In the genomic region with DNA sequence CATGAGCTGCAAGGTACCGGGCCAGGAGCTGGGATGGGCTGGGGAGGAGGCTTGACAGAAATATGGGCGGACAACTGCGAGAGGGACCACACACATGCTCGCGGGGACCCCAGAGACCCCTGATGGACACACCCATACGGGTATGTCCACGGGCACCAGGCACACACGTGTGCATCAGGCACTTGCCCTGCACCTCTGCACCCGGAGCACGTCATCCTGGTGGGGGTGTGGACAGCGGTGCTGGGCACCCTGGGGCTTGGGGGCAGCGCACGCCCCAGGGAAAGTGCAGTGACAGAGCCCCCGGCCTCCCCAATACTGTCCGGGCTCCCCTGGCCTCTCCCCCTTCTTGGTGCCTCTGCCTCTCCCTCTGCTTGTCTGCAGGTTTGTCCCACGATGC, we compare ENCODE assay signal across 13 cellular contexts. TPM values are rescaled to one million over a fixed set of nuclear protein-coding genes. Genes with fewer than 3 reads are reported as not detected.
DNase-seq lines count a peak whose midpoint lies in the region; ATAC-seq and TF ChIP-seq lines count a peak whose summit lies in the region.
"Had no signal": no experiment of that assay in that cellular context is flagged by ENCODE, and none has a peak within 500 bp of the region (broad histone marks: within the 10 kb centered on the region; RNA-seq: fewer than 3 reads in every experiment).

No MANE protein-coding gene starts in this region.

- H3K4me3 ChIP-seq in Peyer's patch (no peak overlapping the region), right cardiac atrium (ENCODE audit: low read length) (no peak overlapping the region), stomach smooth muscle (ENCODE audit: low read length in 2 of 2) (no peak overlapping the region), foreskin fibroblast (ENCODE audit: low read depth in 1 of 2, low read length in 2 of 2) (no peak overlapping the region)
- H3K4me3 ChIP-seq: pancreas had no signal

- H3K4me1 ChIP-seq in Peyer's patch (peaks cover 19 to 92% (median 55%) of the 10 kb centered on the region in 4 donors), right cardiac atrium (ENCODE audit: control insufficient read depth, insufficient read depth, low read length) (peaks cover 22% of the 10 kb centered on the region), stomach smooth muscle (ENCODE audit: control insufficient read depth, insufficient read depth, low read length) (peaks cover 94% of the 10 kb centered on the region)

- POLR2A ChIA-PET in activated CD4-positive, alpha-beta memory T cell treated with anti-CD3 and anti-CD28 coated beads for 36 hours (lab: Charles Lee), result interaction anchor here (0.7 kb wide), 1 partner anchor 218 kb away, joined by 3 read pairs; no protein-coding TSS in a partner anchor
- POLR2A ChIA-PET in activated CD4-positive, alpha-beta memory T cell treated with anti-CD3 and anti-CD28 coated beads, Interleukin-2, amount 10 ng/mL, durations not matched to agents 7 days and 5 days (lab: Charles Lee), result no interaction called here

- no peak for TF ChIP-seq CTCF in Peyer's patch (IDR thresholded peaks at IDR 0.05)
- TF ChIP-seq CTCF in foreskin fibroblast (IDR thresholded peaks at IDR 0.05; ENCODE audit: low read depth, low read length), result no peak

- 69% methylated on average over 16 of the region's 16 CpGs for WGBS in right cardiac atrium

- TF ChIP-seq POLR2A in Peyer's patch (IDR thresholded peaks at IDR 0.05), result no peak

- H3K27me3 ChIP-seq in Peyer's patch, result peaks cover 0 to 2% of the 10 kb centered on the region in 2 donors
- H3K27me3 ChIP-seq in right cardiac atrium (ENCODE audit: control insufficient read depth, insufficient read depth), result no peaks in the 10 kb centered on the region
- peaks cover 2 to 19% of the 10 kb centered on the region in 2 donors for H3K27me3 ChIP-seq in stomach smooth muscle (ENCODE audit: control insufficient read depth in 1 of 2, insufficient read depth in 2 of 2, low read length in 2 of 2)

- peak overlapping the region; percentile 72 for H3K27ac Mint-ChIP-seq in activated CD4-positive, alpha-beta memory T cell treated with anti-CD3 and anti-CD28 coated beads for 36 hours
- H3K27ac Mint-ChIP-seq in activated CD4-positive, alpha-beta memory T cell treated with anti-CD3 and anti-CD28 coated beads, Interleukin-2, amount 10 ng/mL, durations not matched to agents 7 days and 5 days, result no peak overlapping the region

- H3K36me3 Mint-ChIP-seq in activated CD4-positive, alpha-beta memory T cell treated with anti-CD3 and anti-CD28 coated beads for 36 hours, result peaks cover 2% of the 10 kb centered on the region
- H3K36me3 Mint-ChIP-seq in activated CD4-positive, alpha-beta memory T cell treated with anti-CD3 and anti-CD28 coated beads, Interleukin-2, amount 10 ng/mL, durations not matched to agents 7 days and 5 days (ENCODE audit: low read depth), result peaks cover 20% of the 10 kb centered on the region

- H3K36me3 ChIP-seq in Peyer's patch (peaks cover 0 to 8% (median 0%) of the 10 kb centered on the region in 3 donors), stomach smooth muscle (ENCODE audit: control insufficient read depth in 2 of 2, insufficient read depth in 2 of 2, low read length in 2 of 2) (no peaks in the 10 kb centered on the region)
- H3K36me3 ChIP-seq: pancreas had no signal

- intact Hi-C loops in activated CD4-positive, alpha-beta memory T cell treated with anti-CD3 and anti-CD28 coated beads for 36 hours (cut with micrococcal nuclease), result no loop called here
- intact Hi-C loops in right cardiac atrium (cut with DNase I), result loop anchor here (5.0 to 10.0 kb wide), 5 partner anchors 38 to 280 kb away; partner anchors contain the start of gene MTA1 (in 1 of the 4)

- no peaks in the 10 kb centered on the region for H3K9me3 Mint-ChIP-seq in activated CD4-positive, alpha-beta memory T cell treated with anti-CD3 and anti-CD28 coated beads for 36 hours
- H3K9me3 Mint-ChIP-seq in activated CD4-positive, alpha-beta memory T cell treated with anti-CD3 and anti-CD28 coated beads, Interleukin-2, amount 10 ng/mL, durations not matched to agents 7 days and 5 days, result no peaks in the 10 kb centered on the region

- CTCF ChIA-PET in activated CD4-positive, alpha-beta memory T cell treated with anti-CD3 and anti-CD28 coated beads for 36 hours (lab: Charles Lee), result no interaction called here
- CTCF ChIA-PET in activated CD4-positive, alpha-beta memory T cell treated with anti-CD3 and anti-CD28 coated beads, Interleukin-2, amount 10 ng/mL, durations not matched to agents 7 days and 5 days (lab: Charles Lee), result no interaction called here

- H3K27me3 Mint-ChIP-seq in activated CD4-positive, alpha-beta memory T cell treated with anti-CD3 and anti-CD28 coated beads for 36 hours, result peaks cover under 1% of the 10 kb centered on the region
- peaks cover 3% of the 10 kb centered on the region for H3K27me3 Mint-ChIP-seq in activated CD4-positive, alpha-beta memory T cell treated with anti-CD3 and anti-CD28 coated beads, Interleukin-2, amount 10 ng/mL, durations not matched to agents 7 days and 5 days

- H3K4me3 Mint-ChIP-seq in activated CD4-positive, alpha-beta memory T cell treated with anti-CD3 and anti-CD28 coated beads for 36 hours, result no peak overlapping the region
- no peak overlapping the region for H3K4me3 Mint-ChIP-seq in activated CD4-positive, alpha-beta memory T cell treated with anti-CD3 and anti-CD28 coated beads, Interleukin-2, amount 10 ng/mL, durations not matched to agents 7 days and 5 days

- H3K4me1 Mint-ChIP-seq in activated CD4-positive, alpha-beta memory T cell treated with anti-CD3 and anti-CD28 coated beads for 36 hours (ENCODE audit: low read depth), result peaks cover 59% of the 10 kb centered on the region
- H3K4me1 Mint-ChIP-seq in activated CD4-positive, alpha-beta memory T cell treated with anti-CD3 and anti-CD28 coated beads, Interleukin-2, amount 10 ng/mL, durations not matched to agents 7 days and 5 days, result peaks cover 61% of the 10 kb centered on the region

- H3K27ac ChIP-seq in Peyer's patch, result peak overlapping the region; percentile 54 to 89 (median 88)
- peak overlapping the region; percentile 58 for H3K27ac ChIP-seq in right cardiac atrium (ENCODE audit: low read length)
- peak overlapping the region; percentile 55 for H3K27ac ChIP-seq in stomach smooth muscle (ENCODE audit: low read length)
- H3K27ac ChIP-seq: pancreas had no signal

- H3K9me3 ChIP-seq in Peyer's patch, result no peaks in the 10 kb centered on the region
- no peaks in the 10 kb centered on the region for H3K9me3 ChIP-seq in right cardiac atrium (ENCODE audit: control insufficient read depth, low read length)
- no peaks in the 10 kb centered on the region for H3K9me3 ChIP-seq in stomach smooth muscle (ENCODE audit: control insufficient read depth in 2 of 2, low read length in 2 of 2)
- H3K9me3 ChIP-seq: pancreas had no signal

- DNase-seq in activated CD4-positive, alpha-beta memory T cell treated with anti-CD3 and anti-CD28 coated beads for 36 hours, result no peak
- DNase-seq in activated CD4-positive, alpha-beta memory T cell treated with anti-CD3 and anti-CD28 coated beads, Interleukin-2, amount 10 ng/mL, durations not matched to agents 7 days and 5 days, result no peak
- DNase-seq in Peyer's patch (no peak), right cardiac atrium (no peak), foreskin fibroblast (no peak), germinal center (ENCODE audit: low spot score) (no peak)
- DNase-seq in effector CD4-positive, alpha-beta T cell, result no peak
- DNase-seq: midbrain, NCI-H2029 treated with DMSO at 0.1 percent for 48 hours had no signal

- H3K9ac ChIP-seq in stomach smooth muscle (ENCODE audit: low read length in 2 of 2), result no peak overlapping the region

- no peak for ATAC-seq in right cardiac atrium
- ATAC-seq: pancreas had no signal

RNA-seq across cellular contexts. Expression of gene CRIP1, which starts 1.7 kb away (rescaled TPM):
- total RNA-seq in activated CD4-positive, alpha-beta memory T cell treated with anti-CD3 and anti-CD28 coated beads for 36 hours, result 100 to 1,000 TPM; 390 to 397 TPM
- 100 to 1,000 TPM; 875 to 883 TPM for total RNA-seq in activated CD4-positive, alpha-beta memory T cell treated with anti-CD3 and anti-CD28 coated beads, Interleukin-2, amount 10 ng/mL, durations not matched to agents 7 days and 5 days
- total RNA-seq in Peyer's patch (100 to 1,000 TPM in 1 of 4 donors, 10 to 100 TPM in 3; 33.8 to 239 (median 37.8) TPM), right cardiac atrium (100 to 1,000 TPM; 161 to 218 (median 192) TPM)
- 243 TPM for polyA plus RNA-seq in right cardiac atrium
- total RNA-seq: frontal cortex, MCF 10A had no signal

RNA-seq across cellular contexts. Expression of gene TEDC1, which starts 6.1 kb away (rescaled TPM):
- 10 to 100 TPM; 40.2 to 44.8 TPM for total RNA-seq in activated CD4-positive, alpha-beta memory T cell treated with anti-CD3 and anti-CD28 coated beads for 36 hours
- total RNA-seq in activated CD4-positive, alpha-beta memory T cell treated with anti-CD3 and anti-CD28 coated beads, Interleukin-2, amount 10 ng/mL, durations not matched to agents 7 days and 5 days, result 10 to 100 TPM; 44.1 to 47.0 TPM
- total RNA-seq in Peyer's patch, result 10 to 100 TPM in 2 of 4 donors, 1 to 10 TPM in 2; 7.0 to 42.1 (median 15.1) TPM
- 1 to 10 TPM; 5.2 to 6.9 (median 5.8) TPM for total RNA-seq in right cardiac atrium
- polyA plus RNA-seq in right cardiac atrium, result 6.5 TPM

RNA-seq across cellular contexts. Expression of gene CRIP2, which starts 10.4 kb away (rescaled TPM):
- total RNA-seq in activated CD4-positive, alpha-beta memory T cell treated with anti-CD3 and anti-CD28 coated beads for 36 hours, result 1 to 10 TPM; 2.7 to 2.8 TPM
- 1 to 10 TPM; 1.8 to 1.9 TPM for total RNA-seq in activated CD4-positive, alpha-beta memory T cell treated with anti-CD3 and anti-CD28 coated beads, Interleukin-2, amount 10 ng/mL, durations not matched to agents 7 days and 5 days
- total RNA-seq in Peyer's patch (10 to 100 TPM; 20.8 to 69.3 (median 41.9) TPM), right cardiac atrium (1,000 to 10,000 TPM; 1,091 to 1,370 (median 1,238) TPM)
- polyA plus RNA-seq in right cardiac atrium, result 1,790 TPM

RNA-seq across cellular contexts. Expression of gene TMEM121, which starts 41.4 kb away (rescaled TPM):
- 10 to 100 TPM in 1 of 2 experiments, 1 to 10 TPM in 1; 9.7 to 10.2 TPM for total RNA-seq in activated CD4-positive, alpha-beta memory T cell treated with anti-CD3 and anti-CD28 coated beads for 36 hours
- total RNA-seq in activated CD4-positive, alpha-beta memory T cell treated with anti-CD3 and anti-CD28 coated beads, Interleukin-2, amount 10 ng/mL, durations not matched to agents 7 days and 5 days, result 1 to 10 TPM; 9.6 TPM
- total RNA-seq in Peyer's patch, result 1 to 10 TPM in 2 of 4 donors, under 1 TPM in 1, not detected in 1; 0.94 to 2.5 (median 1.1) TPM
- total RNA-seq in right cardiac atrium, result 1 to 10 TPM; 2.8 to 4.4 (median 3.6) TPM
- polyA plus RNA-seq in right cardiac atrium, result 2.3 TPM

Comparison
In these comparisons a context has a peak if more than half of its experiments do, and no peak if none do; other contexts are left out.
1. RNA of gene CRIP2, which starts 10.4 kb away (total RNA-seq): 1,091 to 1,370 TPM in right cardiac atrium; 20.8 to 69.3 TPM in Peyer's patch, 2.7 to 2.8 TPM in activated CD4-positive, alpha-beta memory T cell treated with anti-CD3 and anti-CD28 coated beads for 36 hours and 1.8 to 1.9 TPM in activated CD4-positive, alpha-beta memory T cell treated with anti-CD3 and anti-CD28 coated beads, Interleukin-2, amount 10 ng/mL, durations not matched to agents 7 days and 5 days; every median in the first group is over 10 times any median in the second.
2. Peak in every context shown above with its lines, with median percentiles within 50 percentile points of each other: H3K27ac ChIP-seq.